ENCODE assay signal across 16 cellular contexts in the genomic region with DNA sequence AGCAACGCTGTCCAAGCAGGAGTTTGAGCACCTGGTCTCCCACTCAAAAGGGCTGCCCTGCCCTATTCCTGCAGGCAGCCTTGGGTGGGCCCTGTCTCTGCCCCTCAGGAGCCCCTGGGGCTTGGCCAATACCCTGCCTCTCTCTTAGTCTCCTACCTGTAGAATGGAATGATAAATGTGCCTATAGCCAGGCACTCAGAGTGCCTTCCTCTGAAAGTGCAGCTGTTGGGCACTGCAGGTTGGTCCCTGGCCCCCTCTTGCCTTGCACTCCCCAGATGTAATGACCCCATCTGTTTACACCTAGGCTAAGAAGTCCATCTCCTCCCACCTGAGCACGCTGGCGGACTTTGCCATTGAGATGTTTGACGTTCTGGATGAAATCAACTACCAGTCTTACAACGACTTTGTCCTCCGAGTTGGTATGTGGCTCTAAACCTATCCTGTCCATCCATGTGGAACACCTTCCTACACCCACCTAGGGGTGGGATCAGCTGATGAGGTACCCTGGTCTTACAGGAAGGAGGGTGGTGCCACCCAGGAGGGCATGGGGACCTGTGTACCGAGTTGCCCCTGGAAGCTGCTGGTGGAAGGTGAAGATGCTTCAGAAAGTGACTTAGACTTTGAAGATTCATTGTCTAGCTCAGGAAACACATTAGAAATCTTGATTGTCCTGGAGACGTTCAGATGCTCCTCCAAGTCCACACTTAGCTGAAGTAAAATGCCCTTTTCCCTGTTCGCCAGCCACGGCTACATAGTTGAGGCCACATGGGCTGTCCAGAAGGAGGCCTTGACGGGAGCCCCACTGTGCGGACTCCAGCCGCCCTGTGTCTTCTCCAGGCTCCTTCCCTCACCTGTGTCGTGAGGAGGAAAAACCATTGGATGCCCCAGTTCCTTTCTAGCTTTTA.
DNase-seq lines count a peak whose midpoint lies in the region; ATAC-seq and TF ChIP-seq lines count a peak whose summit lies in the region.
"Had no signal": no experiment of that assay in that cellular context is flagged by ENCODE, and none has a peak within 500 bp of the region (broad histone marks: within the 10 kb centered on the region; RNA-seq: fewer than 3 reads in every experiment).

No MANE protein-coding gene starts in this region.

- H3K4me3 Mint-ChIP-seq in T-helper 2 cell treated with Interferon-gamma antibody and Interleukin-4, amounts not matched to agents 5 μg/mL and 100 μg/mL, for 36 hours = no peak overlapping the region

- TF ChIP-seq CTCF in colonic mucosa (IDR thresholded peaks at IDR 0.05) = no peak
- no peak for TF ChIP-seq CTCF in testis (IDR thresholded peaks at IDR 0.05)

- no peak for TF ChIP-seq POLR2A in testis (IDR thresholded peaks at IDR 0.05)

- intact Hi-C loops in cardiac septum (cut with DNase I) (no loop called here), Right ventricle myocardium superior (cut with DNase I) (no loop called here), colonic mucosa (cut with DNase I) (no loop called here), testis (cut with DNase I; ENCODE audit: low total_unique reads) (no loop called here)

- no peaks in the 10 kb centered on the region for H3K36me3 Mint-ChIP-seq in T-helper 2 cell treated with Interferon-gamma antibody and Interleukin-4, amounts not matched to agents 5 μg/mL and 100 μg/mL, for 36 hours (ENCODE audit: low read depth)

- H3K4me1 ChIP-seq in colonic mucosa (no peaks in the 10 kb centered on the region), testis (no peaks in the 10 kb centered on the region)

- H3K9me3 ChIP-seq in colonic mucosa = no peaks in the 10 kb centered on the region
- H3K9me3 ChIP-seq in testis = no peaks in the 10 kb centered on the region

- no peak overlapping the region for H3K4me3 ChIP-seq in colonic mucosa
- no peak overlapping the region for H3K4me3 ChIP-seq in testis
- H3K4me3 ChIP-seq: K562 had no signal

- H3K9ac ChIP-seq in colonic mucosa (ENCODE audit: low read depth in 2 of 2, low read length in 2 of 2) = no peak overlapping the region

- H3K27me3 Mint-ChIP-seq in T-helper 2 cell treated with Interferon-gamma antibody and Interleukin-4, amounts not matched to agents 5 μg/mL and 100 μg/mL, for 36 hours (ENCODE audit: low read depth) = peaks cover 3% of the 10 kb centered on the region

- H3K36me3 ChIP-seq in colonic mucosa (no peaks in the 10 kb centered on the region), testis (ENCODE audit: low read depth, missing control alignments) (no peaks in the 10 kb centered on the region)

- H3K27ac ChIP-seq in colonic mucosa (no peak overlapping the region), testis (no peak overlapping the region)

- DNase-seq in cardiac septum (ENCODE audit: low spot score) (peak; percentile 60), Right ventricle myocardium superior (no peak), colonic mucosa (peak; percentile 10), mucosa of gallbladder (ENCODE audit: low spot score) (peak; percentile 4), testis (peak; percentile 7)
- DNase-seq in NK-92 treated with Interleukin-12 subunit alpha and Interleukin-12 subunit beta, amount 100 ng/mL, for 24 hours (lab: John Stamatoyannopoulos, UW) = no peak
- no peak for DNase-seq in T-helper 2 cell treated with Interferon-gamma antibody and Interleukin-4, amounts not matched to agents 5 μg/mL and 100 μg/mL, for 36 hours (ENCODE audit: low spot score)
- DNase-seq: COR-L47, MV-4-11, NCI-H1417, NCI-H1930, NCI-H2171, NCI-H446, NCI-H748 treated with DMSO at 0.1 percent for 48 hours had no signal

- H3K9me3 Mint-ChIP-seq in T-helper 2 cell treated with Interferon-gamma antibody and Interleukin-4, amounts not matched to agents 5 μg/mL and 100 μg/mL, for 36 hours = no peaks in the 10 kb centered on the region

- H3K4me1 Mint-ChIP-seq in T-helper 2 cell treated with Interferon-gamma antibody and Interleukin-4, amounts not matched to agents 5 μg/mL and 100 μg/mL, for 36 hours (ENCODE audit: low read depth) = no peaks in the 10 kb centered on the region

- ATAC-seq in Right ventricle myocardium superior (ENCODE audit: poor library complexity) = no peak
- ATAC-seq: K562, Panc1 had no signal

- H3K27ac Mint-ChIP-seq in T-helper 2 cell treated with Interferon-gamma antibody and Interleukin-4, amounts not matched to agents 5 μg/mL and 100 μg/mL, for 36 hours = no peak overlapping the region

- H3K27me3 ChIP-seq in colonic mucosa (no peaks in the 10 kb centered on the region), testis (no peaks in the 10 kb centered on the region)

- 92 to 93% methylated on average over 14 of the region's 14 CpGs for WGBS in testis, 2 donors

Comparison
In these comparisons a context has a peak if more than half of its experiments do, and no peak if none do; other contexts are left out.
1. DNase-seq: peak in cardiac septum (single experiment), colonic mucosa (single experiment), mucosa of gallbladder (single experiment) and testis (single experiment); none in Right ventricle myocardium superior (single experiment), NK-92 treated with Interleukin-12 subunit alpha and Interleukin-12 subunit beta, amount 100 ng/mL, for 24 hours (single experiment) and T-helper 2 cell treated with Interferon-gamma antibody and Interleukin-4, amounts not matched to agents 5 μg/mL and 100 μg/mL, for 36 hours (single experiment).